Comparison of ENCODE assay signal across 10 cellular contexts in the genomic region with DNA sequence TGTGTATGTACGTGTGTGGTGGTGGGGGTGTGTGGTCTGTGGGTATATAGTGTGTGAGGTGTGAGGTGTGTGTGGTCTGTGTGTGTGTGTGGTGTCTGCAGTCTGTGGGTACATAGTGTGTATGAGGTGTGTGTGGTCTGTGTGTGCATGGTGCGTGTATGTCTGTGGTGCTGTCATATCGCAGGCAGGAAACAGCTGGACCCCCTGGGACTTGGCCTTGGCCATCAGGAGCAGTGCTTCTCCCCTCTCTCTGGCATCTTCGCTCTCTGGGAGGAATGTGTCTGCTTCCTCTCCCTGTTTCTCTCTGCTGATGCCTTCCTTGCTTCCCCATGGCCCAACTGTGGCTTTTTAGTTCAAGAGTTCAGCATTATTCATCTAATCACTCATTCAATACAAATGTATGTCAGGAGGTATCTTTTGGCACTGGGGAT.
DNase-seq lines count a peak whose midpoint lies in the region; ATAC-seq and TF ChIP-seq lines count a peak whose summit lies in the region.
"Had no signal": no experiment of that assay in that cellular context is flagged by ENCODE, and none has a peak within 500 bp of the region (broad histone marks: within the 10 kb centered on the region; RNA-seq: fewer than 3 reads in every experiment).

No MANE protein-coding gene starts in this region.

- no peak for TF ChIP-seq RAD21 in neural cell (conservative IDR thresholded peaks at IDR 0.05)

- no peak for ATAC-seq in HG02938 (IDR thresholded peaks at IDR 0.05; ENCODE audit: unreplicated experiment)
- no peak for ATAC-seq in sciatic nerve

- peak overlapping the region; percentile 29 for H3K27ac ChIP-seq in neural cell (ENCODE audit: low read length)
- H3K27ac ChIP-seq: 22Rv1, SJSA1 had no signal

- H3K9me3 ChIP-seq in MG63 (no peaks in the 10 kb centered on the region), neural cell (ENCODE audit: low read length) (no peaks in the 10 kb centered on the region)
- H3K9me3 ChIP-seq: SJSA1 had no signal

- no peaks in the 10 kb centered on the region for H3K9me2 ChIP-seq in neural cell (ENCODE audit: insufficient read depth, low read length)

- no peaks in the 10 kb centered on the region for H4K20me1 ChIP-seq in neural cell (ENCODE audit: insufficient read depth)

- H3K27me3 ChIP-seq in MG63, result no peaks in the 10 kb centered on the region
- no peaks in the 10 kb centered on the region for H3K27me3 ChIP-seq in neural cell (ENCODE audit: insufficient read depth, low read depth, low read length)
- H3K27me3 ChIP-seq: SJSA1 had no signal

- H3K4me3 ChIP-seq in MG63, result no peak overlapping the region
- H3K4me3 ChIP-seq in neural cell (ENCODE audit: low read length), result no peak overlapping the region
- H3K4me3 ChIP-seq: SJSA1 had no signal

- H3K9ac ChIP-seq in neural cell (ENCODE audit: low read length), result no peak overlapping the region

- no peak for TF ChIP-seq CTCF in neural cell (IDR thresholded peaks at IDR 0.05; ENCODE audit: poor library complexity, severe bottlenecking)

- intact Hi-C loops in sciatic nerve (cut with DNase I), result no loop called here

- no peak for TF ChIP-seq EP300 in neural cell (conservative IDR thresholded peaks at IDR 0.05; ENCODE audit: poor library complexity, severe bottlenecking)

- no peak overlapping the region for H2AFZ ChIP-seq in neural cell (ENCODE audit: low read depth, low read length)

- H3F3A ChIP-seq in neural cell (ENCODE audit: insufficient read depth, low read length, poor library complexity, severe bottlenecking), result no peaks in the 10 kb centered on the region

- no peaks in the 10 kb centered on the region for H3K79me2 ChIP-seq in neural cell (replicated peaks; ENCODE audit: insufficient read depth, low read length)

- H3K36me3 ChIP-seq in MG63 (no peaks in the 10 kb centered on the region), neural cell (ENCODE audit: insufficient read depth, low read length) (no peaks in the 10 kb centered on the region)
- H3K36me3 ChIP-seq: SJSA1 had no signal

- no peak overlapping the region for H3K4me2 ChIP-seq in neural cell (ENCODE audit: low read length)

- DNase-seq in DMS 273 (lab: John Stamatoyannopoulos, UW; ENCODE audit: unreplicated experiment) (peak; percentile 25), DMS 273 treated with DMSO at 0.1 percent for 48 hours (lab: John Stamatoyannopoulos, UW) (no peak), MG63 (peak; percentile 23), dermis microvascular lymphatic vessel endothelial cell (ENCODE audit: low read depth in 2 of 2) (peak; percentile 8 to 28), sciatic nerve (ENCODE audit: low spot score) (no peak), NCI-H2171 (lab: John Stamatoyannopoulos, UW) (no peak)

TF ChIP-seq in neural cell, 6 proteins besides CTCF, POLR2A, EP300 and RAD21:
- TF ChIP-seq, protein P1, sequence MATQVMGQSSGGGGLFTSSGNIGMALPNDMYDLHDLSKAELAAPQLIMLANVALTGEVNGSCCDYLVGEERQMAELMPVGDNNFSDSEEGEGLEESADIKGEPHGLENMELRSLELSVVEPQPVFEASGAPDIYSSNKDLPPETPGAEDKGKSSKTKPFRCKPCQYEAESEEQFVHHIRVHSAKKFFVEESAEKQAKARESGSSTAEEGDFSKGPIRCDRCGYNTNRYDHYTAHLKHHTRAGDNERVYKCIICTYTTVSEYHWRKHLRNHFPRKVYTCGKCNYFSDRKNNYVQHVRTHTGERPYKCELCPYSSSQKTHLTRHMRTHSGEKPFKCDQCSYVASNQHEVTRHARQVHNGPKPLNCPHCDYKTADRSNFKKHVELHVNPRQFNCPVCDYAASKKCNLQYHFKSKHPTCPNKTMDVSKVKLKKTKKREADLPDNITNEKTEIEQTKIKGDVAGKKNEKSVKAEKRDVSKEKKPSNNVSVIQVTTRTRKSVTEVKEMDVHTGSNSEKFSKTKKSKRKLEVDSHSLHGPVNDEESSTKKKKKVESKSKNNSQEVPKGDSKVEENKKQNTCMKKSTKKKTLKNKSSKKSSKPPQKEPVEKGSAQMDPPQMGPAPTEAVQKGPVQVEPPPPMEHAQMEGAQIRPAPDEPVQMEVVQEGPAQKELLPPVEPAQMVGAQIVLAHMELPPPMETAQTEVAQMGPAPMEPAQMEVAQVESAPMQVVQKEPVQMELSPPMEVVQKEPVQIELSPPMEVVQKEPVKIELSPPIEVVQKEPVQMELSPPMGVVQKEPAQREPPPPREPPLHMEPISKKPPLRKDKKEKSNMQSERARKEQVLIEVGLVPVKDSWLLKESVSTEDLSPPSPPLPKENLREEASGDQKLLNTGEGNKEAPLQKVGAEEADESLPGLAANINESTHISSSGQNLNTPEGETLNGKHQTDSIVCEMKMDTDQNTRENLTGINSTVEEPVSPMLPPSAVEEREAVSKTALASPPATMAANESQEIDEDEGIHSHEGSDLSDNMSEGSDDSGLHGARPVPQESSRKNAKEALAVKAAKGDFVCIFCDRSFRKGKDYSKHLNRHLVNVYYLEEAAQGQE (IDR thresholded peaks at IDR 0.05; ENCODE audit: borderline replicate concordance), result no peak
- no peak for TF ChIP-seq TAF1 (IDR thresholded peaks at IDR 0.05; ENCODE audit: low read depth)
- TF ChIP-seq EZH2 (IDR thresholded peaks at IDR 0.05; ENCODE audit: borderline replicate concordance, insufficient read depth, low read length, poor library complexity, severe bottlenecking), result no peak
- no peak for TF ChIP-seq MXI1 (conservative IDR thresholded peaks at IDR 0.05; ENCODE audit: poor library complexity, severe bottlenecking)
- no peak for TF ChIP-seq POLR2AphosphoS5 (IDR thresholded peaks at IDR 0.05)

Comparison
In these comparisons a context has a peak if more than half of its experiments do, and no peak if none do; other contexts are left out.
1. DNase-seq: peak in DMS 273 (single experiment), MG63 (single experiment) and dermis microvascular lymphatic vessel endothelial cell (2 of 2); none in DMS 273 treated with DMSO at 0.1 percent for 48 hours (single experiment), sciatic nerve (single experiment) and NCI-H2171 (single experiment).